ENCODE assay signal across 7 cellular contexts in genomic region chr1:230641900-230642262, GRCh38. TPM values are rescaled to one million over a fixed set of nuclear protein-coding genes. Genes with fewer than 3 reads are reported as not detected.
DNase-seq lines count a peak whose midpoint lies in the region; ATAC-seq, FAIRE-seq and TF ChIP-seq lines count a peak whose summit lies in the region.

No MANE protein-coding gene starts in this region.

- CTCF ChIA-PET in endothelial cell of umbilical vein (lab: Charles Lee) = interaction anchor here (0.5 to 1.8 kb wide), 11 partner anchors 9 to 618 kb away, joined by 3 to 8 read pairs (median 4); partner anchors contain the start of genes ARV1, PGBD5 and TTC13

- peaks cover 21% of the 10 kb centered on the region for H3F3A ChIP-seq in MM.1S (ENCODE audit: insufficient read depth, low read length)

- H3K79me1 ChIP-seq in trophoblast cell (ENCODE audit: low read length) = peaks cover 2% of the 10 kb centered on the region

- no peak overlapping the region for H3K14ac ChIP-seq in trophoblast cell (ENCODE audit: low read length)

- H2AFZ ChIP-seq in MM.1S (ENCODE audit: low read length) (peak overlapping the region; percentile 89), endothelial cell of umbilical vein (ENCODE audit: low read depth, low read length) (peak overlapping the region; percentile 81), trophoblast cell (ENCODE audit: insufficient read depth, low read length, poor library complexity) (peak overlapping the region; percentile 35), Karpas-422 (ENCODE audit: low read length) (no peak overlapping the region)

- no peak overlapping the region for H2AK5ac ChIP-seq in trophoblast cell (ENCODE audit: low read length)

- no peak overlapping the region for H3K23ac ChIP-seq in trophoblast cell (ENCODE audit: low read length)

- TF ChIP-seq CTCF in MM.1S (IDR thresholded peaks at IDR 0.05; ENCODE audit: low read length) (no peak), endothelial cell of umbilical vein (IDR thresholded peaks at IDR 0.05; ENCODE audit: extremely low read depth in 1 of 2, insufficient read depth in 1 of 2, low read depth in 1 of 2, low read length in 2 of 2) (no peak)

- no peak for DNase-seq in MM.1S
- DNase-seq in endothelial cell of umbilical vein (ENCODE audit: low read depth, low spot score) = no peak
- DNase-seq in trophoblast cell = no peak
- DNase-seq in amniotic stem cell (lab: John Stamatoyannopoulos, UW) = no peak
- DNase-seq in Karpas-422 = no peak

- H4K12ac ChIP-seq in trophoblast cell (ENCODE audit: low read depth, low read length) = no peak overlapping the region

- peak overlapping the region; percentile 2 for H2BK120ac ChIP-seq in trophoblast cell (ENCODE audit: insufficient read depth, low read length, poor library complexity)

- H3K9me2 ChIP-seq in MM.1S (replicated peaks; ENCODE audit: insufficient read depth, low read length) = no peaks in the 10 kb centered on the region
- H3K9me2 ChIP-seq in Karpas-422 (replicated peaks; ENCODE audit: insufficient read depth, low read length) = no peaks in the 10 kb centered on the region

- peak overlapping the region; percentile 82 for H3K4me3 ChIP-seq in MM.1S (ENCODE audit: low read length)
- H3K4me3 ChIP-seq in endothelial cell of umbilical vein (replicated peaks in 1 of 3; ENCODE audit: insufficient read depth in 1 of 3, low read depth in 1 of 3, low read length in 3 of 3) = peak overlapping the region in 2 of 3 experiments; percentile 18 to 30
- peak overlapping the region; percentile 67 for H3K4me3 ChIP-seq in trophoblast cell (ENCODE audit: low read depth, low read length)
- no peak overlapping the region; the same call in 1 of the 2 replicates for H3K4me3 ChIP-seq in Karpas-422 (ENCODE audit: low read length)

- dilution Hi-C loops in endothelial cell of umbilical vein (cut with MboI; ENCODE audit: extremely low pct_ligation_motif_present, low sequenced_read_pairs) = no loop called here

- no peak overlapping the region for H2BK5ac ChIP-seq in trophoblast cell (ENCODE audit: low read depth, low read length, poor library complexity)

- H3K4me1 ChIP-seq in MM.1S (ENCODE audit: low read length) (peaks cover 14% of the 10 kb centered on the region), endothelial cell of umbilical vein (ENCODE audit: control insufficient read depth, extremely low read depth, insufficient read depth, low read length) (peaks cover 12% of the 10 kb centered on the region), trophoblast cell (ENCODE audit: control insufficient read depth in 1 of 2, insufficient read depth in 2 of 2, low read length in 2 of 2) (peaks cover 0 to 4% of the 10 kb centered on the region in 2 experiments), Karpas-422 (ENCODE audit: low read length) (peaks cover 16% of the 10 kb centered on the region)

- no peak overlapping the region for H3K4ac ChIP-seq in trophoblast cell (ENCODE audit: low read depth, low read length)

- H3K4me2 ChIP-seq in MM.1S (ENCODE audit: low read depth, low read length) = peak overlapping the region; percentile 93
- H3K4me2 ChIP-seq in endothelial cell of umbilical vein (ENCODE audit: insufficient read depth, low read length) = peak overlapping the region; percentile 41
- peak overlapping the region; percentile 66 for H3K4me2 ChIP-seq in trophoblast cell (ENCODE audit: low read length)
- no peak overlapping the region for H3K4me2 ChIP-seq in Karpas-422 (ENCODE audit: low read depth, low read length, poor library complexity, severe bottlenecking)

- H4K20me1 ChIP-seq in MM.1S (ENCODE audit: insufficient read depth, low read length) (no peaks in the 10 kb centered on the region), endothelial cell of umbilical vein (replicated peaks; ENCODE audit: control insufficient read depth, extremely low read depth, insufficient read depth, low read length) (no peaks in the 10 kb centered on the region), Karpas-422 (ENCODE audit: insufficient read depth, low read depth, low read length) (peaks cover 15% of the 10 kb centered on the region; the same call in 1 of the 2 replicates)

- no peaks in the 10 kb centered on the region for H3K9me1 ChIP-seq in endothelial cell of umbilical vein (replicated peaks; ENCODE audit: control insufficient read depth, extremely low read depth, insufficient read depth, low read length)

- POLR2A ChIA-PET in endothelial cell of umbilical vein (lab: Charles Lee) = interaction anchor here (0.6 kb wide), 1 partner anchor 226 kb away, joined by 5 read pairs; the partner anchor contains the start of gene C1orf198

- no peaks in the 10 kb centered on the region for H3K9me3 ChIP-seq in MM.1S (replicated peaks; ENCODE audit: insufficient read depth, low read length)
- H3K9me3 ChIP-seq in endothelial cell of umbilical vein (replicated peaks; ENCODE audit: control insufficient read depth, insufficient read depth, low read length) = no peaks in the 10 kb centered on the region
- H3K9me3 ChIP-seq in trophoblast cell (ENCODE audit: insufficient read depth, low read depth, low read length) = no peaks in the 10 kb centered on the region
- H3K9me3 ChIP-seq in Karpas-422 (ENCODE audit: low read length) = no peaks in the 10 kb centered on the region

- H3K36me3 ChIP-seq in MM.1S (replicated peaks; ENCODE audit: insufficient read depth, low read length) = no peaks in the 10 kb centered on the region
- no peaks in the 10 kb centered on the region for H3K36me3 ChIP-seq in endothelial cell of umbilical vein (ENCODE audit: control insufficient read depth in 2 of 2, extremely low read depth in 1 of 2, insufficient read depth in 2 of 2, low read length in 2 of 2)
- H3K36me3 ChIP-seq in trophoblast cell (ENCODE audit: control insufficient read depth in 1 of 2, insufficient read depth in 2 of 2, low read length in 2 of 2) = peaks cover 0 to 3% of the 10 kb centered on the region in 2 experiments
- peaks cover 12% of the 10 kb centered on the region; the same call in 1 of the 2 replicates for H3K36me3 ChIP-seq in Karpas-422 (ENCODE audit: insufficient read depth, low read length)

- no peak for TF ChIP-seq POLR2A in endothelial cell of umbilical vein (IDR thresholded peaks at IDR 0.05; ENCODE audit: low read depth, low read length)

- H4K8ac ChIP-seq in trophoblast cell (ENCODE audit: low read depth, low read length) = peak overlapping the region; percentile 78

- no peak for FAIRE-seq in endothelial cell of umbilical vein (lab: Jason Lieb, UNC)

- H2BK12ac ChIP-seq in trophoblast cell (ENCODE audit: low read length) = no peak overlapping the region

- H3K27ac ChIP-seq in MM.1S (ENCODE audit: low read length) (no peak overlapping the region), endothelial cell of umbilical vein (ENCODE audit: insufficient read depth, low read depth, low read length) (no peak overlapping the region), trophoblast cell (ENCODE audit: low read depth, low read length) (no peak overlapping the region), Karpas-422 (ENCODE audit: low read length) (no peak overlapping the region)

- no peak overlapping the region for H4K91ac ChIP-seq in trophoblast cell (ENCODE audit: low read depth, low read length)

- peaks cover 9% of the 10 kb centered on the region for H3K27me3 ChIP-seq in MM.1S (replicated peaks; ENCODE audit: insufficient read depth, low read length)
- peaks cover 6 to 8% of the 10 kb centered on the region in 2 experiments for H3K27me3 ChIP-seq in endothelial cell of umbilical vein (ENCODE audit: control insufficient read depth in 2 of 2, insufficient read depth in 2 of 2, low read length in 2 of 2)
- no peaks in the 10 kb centered on the region for H3K27me3 ChIP-seq in trophoblast cell (ENCODE audit: insufficient read depth, low read length)
- H3K27me3 ChIP-seq in Karpas-422 (ENCODE audit: low read length) = peaks cover 2% of the 10 kb centered on the region; the same call in 1 of the 2 replicates

- H3K9ac ChIP-seq in MM.1S (ENCODE audit: low read length) (peak overlapping the region; percentile 78; the same call in 1 of the 2 replicates), endothelial cell of umbilical vein (replicated peaks; ENCODE audit: extremely low read depth, insufficient read depth, low read length) (no peak overlapping the region), trophoblast cell (ENCODE audit: low read length) (peak overlapping the region; percentile 6), Karpas-422 (ENCODE audit: low read length) (no peak overlapping the region)

- BruUV-seq in endothelial cell of umbilical vein (replicated peaks; lab: Mats Ljungman, UMichigan) = no TSS peak

- intact Hi-C loops in endothelial cell of umbilical vein (cut with micrococcal nuclease) = loop anchor here (1.0 to 5.0 kb wide), 11 partner anchors 113 to 1185 kb away; partner anchors contain the start of genes TSNAX and TTC13

- no peak overlapping the region for H3K18ac ChIP-seq in trophoblast cell (ENCODE audit: low read length)

- peaks cover 45% of the 10 kb centered on the region for H3K79me2 ChIP-seq in MM.1S (ENCODE audit: low read length)
- H3K79me2 ChIP-seq in endothelial cell of umbilical vein (ENCODE audit: control insufficient read depth, insufficient read depth, low read length) = peaks cover 29% of the 10 kb centered on the region
- H3K79me2 ChIP-seq in trophoblast cell (ENCODE audit: control insufficient read depth, insufficient read depth, low read length, poor library complexity) = peaks cover 2% of the 10 kb centered on the region
- peaks cover 44% of the 10 kb centered on the region for H3K79me2 ChIP-seq in Karpas-422 (ENCODE audit: low read length)

- ATAC-seq in GM19455 (IDR thresholded peaks at IDR 0.05; ENCODE audit: unreplicated experiment) (peak; percentile 9), GM19463 (IDR thresholded peaks at IDR 0.05; ENCODE audit: unreplicated experiment) (no peak)

- WGBS in trophoblast cell (ENCODE audit: extremely low coverage, insufficient coverage, insufficient read length) = no CpG with 5 or more reads among the region's 18 CpGs

TF ChIP-seq in endothelial cell of umbilical vein, 7 proteins besides CTCF, POLR2A, EP300 and RAD21 (continues in another document):
- TF ChIP-seq FOS (IDR thresholded peaks at IDR 0.05; ENCODE audit: borderline replicate concordance, insufficient read depth, low read length) = no peak
- TF ChIP-seq POLR2AphosphoS5 (IDR thresholded peaks at IDR 0.05; ENCODE audit: insufficient read depth, low read depth, low read length) = no peak
- no peak for TF ChIP-seq MYC (IDR thresholded peaks at IDR 0.05; ENCODE audit: low read depth, low read length)
- no peak for TF ChIP-seq JUN (IDR thresholded peaks at IDR 0.05; ENCODE audit: borderline replicate concordance, insufficient read depth, insufficient read length, low read depth)

RNA-seq across cellular contexts. Expression of gene COG2, which starts 0.4 kb away (rescaled TPM):
- total RNA-seq in endothelial cell of umbilical vein = 20.7 and 24.2 TPM in 2 replicates
- 6.1 and 7.6 TPM in 2 replicates for polyA plus RNA-seq in endothelial cell of umbilical vein
- 9.3 and 9.6 TPM in 2 replicates for polyA plus RNA-seq in endothelial cell of umbilical vein (2011; cell fraction: cytosol; rRNA removed)
- polyA plus RNA-seq in endothelial cell of umbilical vein (2011; cell fraction: nucleus; rRNA removed) = 25.8 and 28.7 TPM in 2 replicates
- 11.3 and 14.0 TPM in 2 replicates for polyA plus RNA-seq in endothelial cell of umbilical vein (2012)
- 13.1 TPM in 2 replicates for polyA minus RNA-seq in endothelial cell of umbilical vein
- 11.4 TPM for polyA minus RNA-seq in endothelial cell of umbilical vein (2011; cell fraction: cytosol; rRNA and poly(A)+ RNA removed)
- polyA minus RNA-seq in endothelial cell of umbilical vein (2011; cell fraction: nucleus; rRNA and poly(A)+ RNA removed) = 14.0 and 19.5 TPM in 2 replicates
- 13.7 and 13.8 TPM in 2 replicates for polyA plus RNA-seq in trophoblast cell (2013)
- total RNA-seq in Karpas-422 (2014; rRNA removed; shearing (Covaris generic); ENCODE audit: low replicate concordance) = 33.9 and 40.9 TPM in 2 replicates

Comparison
In these comparisons a context has a peak if more than half of its experiments do, and no peak if none do; other contexts are left out.
1. H3K9ac ChIP-seq: peak in MM.1S (single experiment) and trophoblast cell (single experiment); none in endothelial cell of umbilical vein (single experiment) and Karpas-422 (single experiment).